Comparison of ENCODE assay signal across 8 cellular contexts in genomic region chr6:165597821-165598220, GRCh38.
"Had no signal": no experiment of that assay in that cellular context is flagged by ENCODE, and none has a peak within 500 bp of the region (broad histone marks: within the 10 kb centered on the region; RNA-seq: fewer than 3 reads in every experiment).

No MANE protein-coding gene starts in this region.

- ATAC-seq: GM12878 had no signal

- H3K4me3 ChIP-seq: GM12878 had no signal

- DNase-seq: GDM1, GF-D8 had no signal

- FAIRE-seq: G401.6, GM12878, GM12891, GM12892, GM18507, GM19239 had no signal
